1 cellular context compared by ENCODE assay signal in genomic region chr12:121673013-121673441, GRCh38.
TF ChIP-seq lines count a peak whose summit lies in the region.

No MANE protein-coding gene starts in this region.

TF ChIP-seq in A549, 52 proteins besides CTCF, POLR2A, EP300 and RAD21:
- TF ChIP-seq JUN (IDR thresholded peaks at IDR 0.05) (no peak), E2F6 (IDR thresholded peaks at IDR 0.05; ENCODE audit: borderline replicate concordance, low read depth) (no peak), HEYL (CRISPR knock-in tag; IDR thresholded peaks at IDR 0.05) (no peak), MAFK (IDR thresholded peaks at IDR 0.05; ENCODE audit: partially characterized antibody) (no peak)
TF ChIP-seq in A549: peak in this region for 0.
